Comparison of ENCODE assay signal across 21 cellular contexts in the genomic region with DNA sequence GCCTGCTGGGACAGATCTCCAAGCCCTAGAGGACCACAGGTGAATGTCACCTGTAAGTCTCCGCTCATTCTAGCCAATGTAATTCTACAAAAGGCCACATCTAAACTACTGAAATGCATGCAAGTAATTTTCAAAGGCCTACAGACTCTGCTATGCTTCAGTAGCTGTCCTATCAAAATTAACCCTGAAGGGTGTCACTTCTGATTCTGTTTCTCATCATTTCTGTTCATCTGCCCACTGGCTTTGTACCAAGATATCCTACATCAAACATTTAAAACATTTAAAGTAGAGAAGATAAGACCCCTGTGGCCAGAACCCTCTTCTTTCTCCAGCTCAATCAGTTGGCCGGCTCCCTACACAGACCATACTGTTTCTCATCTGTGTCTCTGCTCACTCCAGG. TPM values are rescaled to one million over a fixed set of nuclear protein-coding genes. Genes with fewer than 3 reads are reported as not detected.
A peak's percentile ranks its signal among the peaks of the same experiment; 100 is the strongest.
DNase-seq lines count a peak whose midpoint lies in the region; ATAC-seq lines count a peak whose summit lies in the region.
"Had no signal": no experiment of that assay in that cellular context is flagged by ENCODE, and none has a peak within 500 bp of the region (broad histone marks: within the 10 kb centered on the region; RNA-seq: fewer than 3 reads in every experiment).

No MANE protein-coding gene starts in this region.

- intact Hi-C loops in activated CD4-positive, alpha-beta T cell treated with anti-CD3 and anti-CD28 coated beads, Interleukin-2, amount 10 ng/mL, durations not matched to agents 24 days and 14 days (cut with micrococcal nuclease), result no loop called here
- intact Hi-C loops in CD4-positive, alpha-beta memory T cell (cut with micrococcal nuclease), result no loop called here
- intact Hi-C loops in posterior cingulate gyrus (cut with DNase I), result no loop called here

- peaks cover 50% of the 10 kb centered on the region for H3K4me1 Mint-ChIP-seq in activated CD4-positive, alpha-beta T cell treated with anti-CD3 and anti-CD28 coated beads, Interleukin-2, amount 10 ng/mL, durations not matched to agents 24 days and 14 days
- H3K4me1 Mint-ChIP-seq in CD4-positive, alpha-beta memory T cell, result peaks cover 48 to 78% (median 61%) of the 10 kb centered on the region in 4 donors
- peaks cover 50% of the 10 kb centered on the region for H3K4me1 Mint-ChIP-seq in activated CD8-positive, alpha-beta T cell treated with anti-CD3 and anti-CD28 coated beads, Interleukin-2, amount 10 ng/mL, durations not matched to agents 7 days and 5 days (ENCODE audit: low read depth)
- peaks cover 25 to 86% (median 65%) of the 10 kb centered on the region in 4 donors for H3K4me1 Mint-ChIP-seq in naive thymus-derived CD8-positive, alpha-beta T cell

- no peak overlapping the region for H3K4me3 Mint-ChIP-seq in activated CD4-positive, alpha-beta T cell treated with anti-CD3 and anti-CD28 coated beads, Interleukin-2, amount 10 ng/mL, durations not matched to agents 24 days and 14 days
- peak overlapping the region in 3 of 8 donors; percentile 14 to 65 (median 31) for H3K4me3 Mint-ChIP-seq in CD4-positive, alpha-beta memory T cell
- no peak overlapping the region for H3K4me3 Mint-ChIP-seq in activated CD8-positive, alpha-beta T cell treated with anti-CD3 and anti-CD28 coated beads, Interleukin-2, amount 10 ng/mL, durations not matched to agents 7 days and 5 days
- H3K4me3 Mint-ChIP-seq in naive thymus-derived CD8-positive, alpha-beta T cell, result peak overlapping the region in 2 of 10 donors; percentile 9 to 31

- H3K27ac Mint-ChIP-seq in activated CD4-positive, alpha-beta T cell treated with anti-CD3 and anti-CD28 coated beads, Interleukin-2, amount 10 ng/mL, durations not matched to agents 24 days and 14 days, result peak overlapping the region; percentile 77
- H3K27ac Mint-ChIP-seq in CD4-positive, alpha-beta memory T cell, result peak overlapping the region; percentile 76 to 94 (median 89)
- peak overlapping the region; percentile 13 for H3K27ac Mint-ChIP-seq in activated CD8-positive, alpha-beta T cell treated with anti-CD3 and anti-CD28 coated beads, Interleukin-2, amount 10 ng/mL, durations not matched to agents 7 days and 5 days
- peak overlapping the region; percentile 73 to 98 (median 92) for H3K27ac Mint-ChIP-seq in naive thymus-derived CD8-positive, alpha-beta T cell

- peaks cover 5% of the 10 kb centered on the region for H3K36me3 ChIP-seq in CD4-positive, alpha-beta memory T cell (ENCODE audit: insufficient read depth, low read length)

- H3K27ac ChIP-seq in CD4-positive, alpha-beta memory T cell (ENCODE audit: low read depth, low read length), result peak overlapping the region; percentile 20
- H3K27ac ChIP-seq: A549, esophagus muscularis mucosa, gastroesophageal sphincter, upper lobe of right lung had no signal

- no peak for ATAC-seq in activated CD8-positive, alpha-beta T cell treated with anti-CD3 and anti-CD28 coated beads, Interleukin-2, amount 10 ng/mL, durations not matched to agents 7 days and 5 days
- ATAC-seq in naive thymus-derived CD8-positive, alpha-beta T cell, result no peak
- ATAC-seq: A549, gastroesophageal sphincter, upper lobe of right lung had no signal

- H3K9me3 Mint-ChIP-seq in activated CD4-positive, alpha-beta T cell treated with anti-CD3 and anti-CD28 coated beads, Interleukin-2, amount 10 ng/mL, durations not matched to agents 24 days and 14 days, result peaks cover 13% of the 10 kb centered on the region
- H3K9me3 Mint-ChIP-seq in CD4-positive, alpha-beta memory T cell, result peaks cover 0 to 2% (median 0%) of the 10 kb centered on the region in 8 donors
- H3K9me3 Mint-ChIP-seq in activated CD8-positive, alpha-beta T cell treated with anti-CD3 and anti-CD28 coated beads, Interleukin-2, amount 10 ng/mL, durations not matched to agents 7 days and 5 days (ENCODE audit: insufficient read depth), result no peaks in the 10 kb centered on the region
- peaks cover 0 to 6% (median 0%) of the 10 kb centered on the region in 9 donors for H3K9me3 Mint-ChIP-seq in naive thymus-derived CD8-positive, alpha-beta T cell

- H3K27me3 ChIP-seq in CD4-positive, alpha-beta memory T cell (ENCODE audit: insufficient read depth, low read length), result no peaks in the 10 kb centered on the region
- H3K27me3 ChIP-seq: esophagus muscularis mucosa, gastroesophageal sphincter, upper lobe of right lung had no signal

- CTCF ChIA-PET in CD4-positive, alpha-beta memory T cell (lab: Charles Lee; ENCODE audit: partially characterized antibody), result interaction anchor here (0.6 to 2.3 kb wide), 7 partner anchors 13 to 38 kb away, joined by 3 to 8 read pairs (median 4); no protein-coding TSS in a partner anchor
- CTCF ChIA-PET in activated CD8-positive, alpha-beta T cell treated with anti-CD3 and anti-CD28 coated beads, Interleukin-2, amount 10 ng/mL, durations not matched to agents 7 days and 5 days (lab: Charles Lee), result interaction anchor here (0.8 to 1.9 kb wide), 7 partner anchors 8 to 203 kb away, joined by 3 to 9 read pairs (median 5); a partner anchor contains a TSS

- H3K27me3 Mint-ChIP-seq in activated CD4-positive, alpha-beta T cell treated with anti-CD3 and anti-CD28 coated beads, Interleukin-2, amount 10 ng/mL, durations not matched to agents 24 days and 14 days, result no peaks in the 10 kb centered on the region
- H3K27me3 Mint-ChIP-seq in CD4-positive, alpha-beta memory T cell, result no peaks in the 10 kb centered on the region
- H3K27me3 Mint-ChIP-seq in activated CD8-positive, alpha-beta T cell treated with anti-CD3 and anti-CD28 coated beads, Interleukin-2, amount 10 ng/mL, durations not matched to agents 7 days and 5 days (ENCODE audit: low read depth), result no peaks in the 10 kb centered on the region
- H3K27me3 Mint-ChIP-seq in naive thymus-derived CD8-positive, alpha-beta T cell, result no peaks in the 10 kb centered on the region

- no peak for DNase-seq in activated CD4-positive, alpha-beta T cell treated with anti-CD3 and anti-CD28 coated beads, Interleukin-2, amount 10 ng/mL, durations not matched to agents 24 days and 14 days
- no peak for DNase-seq in activated CD4-positive, alpha-beta T cell treated with anti-CD3 and anti-CD28 coated beads for 1 hour
- no peak for DNase-seq in CD4-positive, alpha-beta memory T cell
- no peak for DNase-seq in activated CD8-positive, alpha-beta T cell treated with anti-CD3 and anti-CD28 coated beads, Interleukin-2, amount 10 ng/mL, durations not matched to agents 7 days and 5 days
- no peak for DNase-seq in naive thymus-derived CD8-positive, alpha-beta T cell
- DNase-seq in RKO (ENCODE audit: low spot score), result no peak
- DNase-seq in AG20443 (ENCODE audit: low spot score), result no peak
- no peak for DNase-seq in posterior cingulate gyrus
- DNase-seq: DND-41; IMR-90; mesendoderm; MM.1S; NCI-H146; NCI-H774; SHP77; stimulated activated CD4-positive, alpha-beta T cell treated with anti-CD3 and anti-CD28 coated beads, Interleukin-4, amount 100 ng/mL, for 1 hour; upper lobe of right lung had no signal

- H3K36me3 Mint-ChIP-seq in activated CD4-positive, alpha-beta T cell treated with anti-CD3 and anti-CD28 coated beads, Interleukin-2, amount 10 ng/mL, durations not matched to agents 24 days and 14 days (ENCODE audit: low read depth), result peaks cover 70% of the 10 kb centered on the region
- H3K36me3 Mint-ChIP-seq in CD4-positive, alpha-beta memory T cell, result peaks cover 26 to 45% of the 10 kb centered on the region in 2 donors
- H3K36me3 Mint-ChIP-seq in activated CD8-positive, alpha-beta T cell treated with anti-CD3 and anti-CD28 coated beads, Interleukin-2, amount 10 ng/mL, durations not matched to agents 7 days and 5 days (ENCODE audit: low read depth), result peaks cover 70% of the 10 kb centered on the region
- H3K36me3 Mint-ChIP-seq in naive thymus-derived CD8-positive, alpha-beta T cell, result peaks cover 3 to 37% (median 14%) of the 10 kb centered on the region in 3 donors

- no peak overlapping the region for H3K4me3 ChIP-seq in CD4-positive, alpha-beta memory T cell (ENCODE audit: low read length in 2 of 2)
- H3K4me3 ChIP-seq: A549, esophagus muscularis mucosa, gastroesophageal sphincter, smooth muscle cell, upper lobe of right lung had no signal

- POLR2A ChIA-PET in CD4-positive, alpha-beta memory T cell (lab: Charles Lee; ENCODE audit: partially characterized antibody), result interaction anchor here (1.0 to 8.7 kb wide), 5 partner anchors 14 to 210 kb away, joined by 3 to 257 read pairs (median 3); a partner anchor contains a TSS
- POLR2A ChIA-PET in activated CD8-positive, alpha-beta T cell treated with anti-CD3 and anti-CD28 coated beads, Interleukin-2, amount 10 ng/mL, durations not matched to agents 7 days and 5 days (lab: Charles Lee), result interaction anchor here (5.5 kb wide), 1 partner anchor 21 kb away, joined by 38 read pairs; a partner anchor contains a TSS
- POLR2A ChIA-PET in naive thymus-derived CD8-positive, alpha-beta T cell (lab: Charles Lee), result interaction anchor here (0.6 to 1.9 kb wide), 4 partner anchors 16 to 269 kb away, joined by 3 to 8 read pairs (median 6); no protein-coding TSS in a partner anchor

- peaks cover 58% of the 10 kb centered on the region for H3K4me1 ChIP-seq in CD4-positive, alpha-beta memory T cell (ENCODE audit: insufficient read depth, low read length)

- no peaks in the 10 kb centered on the region for H3K9me3 ChIP-seq in CD4-positive, alpha-beta memory T cell (ENCODE audit: control insufficient read depth in 1 of 2, low read length in 2 of 2)
- H3K9me3 ChIP-seq: esophagus muscularis mucosa, gastroesophageal sphincter, upper lobe of right lung had no signal

RNA-seq across cellular contexts. Expression of a gene that starts 21.5 kb away (rescaled TPM):
- total RNA-seq in activated CD4-positive, alpha-beta T cell treated with anti-CD3 and anti-CD28 coated beads, Interleukin-2, amount 10 ng/mL, durations not matched to agents 24 days and 14 days, result 61.1 TPM in 2 replicates
- 100 to 1,000 TPM; 125 to 135 TPM for total RNA-seq in CD4-positive, alpha-beta memory T cell
- 10 to 100 TPM in 1 of 2 donors, 1 to 10 TPM in 1; 5.0 to 12.7 TPM for polyA plus RNA-seq in CD4-positive, alpha-beta memory T cell
- 10 to 100 TPM; 66.5 to 67.4 TPM for total RNA-seq in activated CD8-positive, alpha-beta T cell treated with anti-CD3 and anti-CD28 coated beads, Interleukin-2, amount 10 ng/mL, durations not matched to agents 7 days and 5 days
- total RNA-seq in naive thymus-derived CD8-positive, alpha-beta T cell, result 100 to 1,000 TPM; 117 to 124 TPM
- 10 to 100 TPM in 1 of 3 donors, 1 to 10 TPM in 2; 5.2 to 12.0 (median 6.2) TPM for polyA plus RNA-seq in naive thymus-derived CD8-positive, alpha-beta T cell

RNA-seq across cellular contexts. Expression of a gene that starts 26.9 kb away (rescaled TPM):
- 32.4 and 34.3 TPM in 2 replicates for total RNA-seq in activated CD4-positive, alpha-beta T cell treated with anti-CD3 and anti-CD28 coated beads, Interleukin-2, amount 10 ng/mL, durations not matched to agents 24 days and 14 days
- total RNA-seq in CD4-positive, alpha-beta memory T cell, result 10 to 100 TPM; 44.6 to 49.6 TPM
- polyA plus RNA-seq in CD4-positive, alpha-beta memory T cell, result 10 to 100 TPM; 15.1 to 19.6 TPM
- total RNA-seq in activated CD8-positive, alpha-beta T cell treated with anti-CD3 and anti-CD28 coated beads, Interleukin-2, amount 10 ng/mL, durations not matched to agents 7 days and 5 days, result 10 to 100 TPM; 29.2 to 29.3 TPM
- total RNA-seq in naive thymus-derived CD8-positive, alpha-beta T cell, result 10 to 100 TPM; 46.1 to 47.3 TPM
- polyA plus RNA-seq in naive thymus-derived CD8-positive, alpha-beta T cell, result 10 to 100 TPM; 17.1 to 22.8 (median 19.4) TPM

RNA-seq across cellular contexts. Expression of a gene that starts 32.2 kb away (rescaled TPM):
- total RNA-seq in activated CD4-positive, alpha-beta T cell treated with anti-CD3 and anti-CD28 coated beads, Interleukin-2, amount 10 ng/mL, durations not matched to agents 24 days and 14 days, result 109 and 111 TPM in 2 replicates
- total RNA-seq in CD4-positive, alpha-beta memory T cell, result 100 to 1,000 TPM; 216 to 224 TPM
- polyA plus RNA-seq in CD4-positive, alpha-beta memory T cell, result 100 to 1,000 TPM; 284 to 288 TPM
- 100 to 1,000 TPM; 197 to 198 TPM for total RNA-seq in activated CD8-positive, alpha-beta T cell treated with anti-CD3 and anti-CD28 coated beads, Interleukin-2, amount 10 ng/mL, durations not matched to agents 7 days and 5 days
- 100 to 1,000 TPM; 206 to 213 TPM for total RNA-seq in naive thymus-derived CD8-positive, alpha-beta T cell
- polyA plus RNA-seq in naive thymus-derived CD8-positive, alpha-beta T cell, result 100 to 1,000 TPM; 230 to 253 (median 237) TPM

Comparison
In these comparisons a context has a peak if more than half of its experiments do, and no peak if none do; other contexts are left out.
1. H3K27ac Mint-ChIP-seq: peak in every context shown above with its lines; median percentile 92 in naive thymus-derived CD8-positive, alpha-beta T cell; 89 in CD4-positive, alpha-beta memory T cell; 77 in activated CD4-positive, alpha-beta T cell treated with anti-CD3 and anti-CD28 coated beads, Interleukin-2, amount 10 ng/mL, durations not matched to agents 24 days and 14 days; 13 in activated CD8-positive, alpha-beta T cell treated with anti-CD3 and anti-CD28 coated beads, Interleukin-2, amount 10 ng/mL, durations not matched to agents 7 days and 5 days.